ENCODE assay signal across 11 cellular contexts in genomic region chr10:86288695-86289576, GRCh38.
A peak's percentile ranks its signal among the peaks of the same experiment; 100 is the strongest.
DNase-seq lines count a peak whose midpoint lies in the region; TF ChIP-seq lines count a peak whose summit lies in the region.
"Had no signal": no experiment of that assay in that cellular context is flagged by ENCODE, and none has a peak within 500 bp of the region (broad histone marks: within the 10 kb centered on the region; RNA-seq: fewer than 3 reads in every experiment).

No MANE protein-coding gene starts in this region.

- TF ChIP-seq POLR2A in testis (IDR thresholded peaks at IDR 0.05) = no peak

- H3K27me3 Mint-ChIP-seq in activated CD4-positive, alpha-beta memory T cell treated with anti-CD3 and anti-CD28 coated beads, Interleukin-2, amount 10 ng/mL, durations not matched to agents 7 days and 5 days = no peaks in the 10 kb centered on the region
- no peaks in the 10 kb centered on the region for H3K27me3 Mint-ChIP-seq in activated CD4-positive, alpha-beta memory T cell treated with anti-CD3 and anti-CD28 coated beads for 36 hours
- H3K27me3 Mint-ChIP-seq in glutamatergic neuron (ENCODE audit: unreplicated experiment) = peaks cover 7% of the 10 kb centered on the region

- H3K27me3 ChIP-seq in testis = no peaks in the 10 kb centered on the region

- whole genome bisulfite sequencing in testis, 2 donors = 92 to 93% methylated on average over 9 to 10 of the region's 10 CpGs

- H3K4me1 Mint-ChIP-seq in activated CD4-positive, alpha-beta memory T cell treated with anti-CD3 and anti-CD28 coated beads, Interleukin-2, amount 10 ng/mL, durations not matched to agents 7 days and 5 days = no peaks in the 10 kb centered on the region
- no peaks in the 10 kb centered on the region for H3K4me1 Mint-ChIP-seq in activated CD4-positive, alpha-beta memory T cell treated with anti-CD3 and anti-CD28 coated beads for 36 hours (ENCODE audit: low read depth)
- H3K4me1 Mint-ChIP-seq in glutamatergic neuron (ENCODE audit: low read depth, unreplicated experiment) = no peaks in the 10 kb centered on the region
- H3K4me1 Mint-ChIP-seq: CD14-positive monocyte had no signal

- H3K4me1 ChIP-seq in testis = no peaks in the 10 kb centered on the region

- TF ChIP-seq CTCF in testis (IDR thresholded peaks at IDR 0.05) = no peak
- no peak for TF ChIP-seq CTCF in glutamatergic neuron (IDR thresholded peaks at IDR 0.05; ENCODE audit: partially characterized antibody, unreplicated experiment)

- no peak overlapping the region for H3K4me3 Mint-ChIP-seq in activated CD4-positive, alpha-beta memory T cell treated with anti-CD3 and anti-CD28 coated beads, Interleukin-2, amount 10 ng/mL, durations not matched to agents 7 days and 5 days
- no peak overlapping the region for H3K4me3 Mint-ChIP-seq in activated CD4-positive, alpha-beta memory T cell treated with anti-CD3 and anti-CD28 coated beads for 36 hours
- H3K4me3 Mint-ChIP-seq in glutamatergic neuron (ENCODE audit: unreplicated experiment) = no peak overlapping the region
- H3K4me3 Mint-ChIP-seq: CD14-positive monocyte had no signal

- H3K27ac ChIP-seq in testis = no peak overlapping the region
- H3K27ac ChIP-seq: HL-60 had no signal

- DNase-seq in activated CD4-positive, alpha-beta memory T cell treated with anti-CD3 and anti-CD28 coated beads, Interleukin-2, amount 10 ng/mL, durations not matched to agents 7 days and 5 days = peak; percentile 8
- DNase-seq in activated CD4-positive, alpha-beta memory T cell treated with anti-CD3 and anti-CD28 coated beads for 36 hours = no peak
- DNase-seq in activated CD8-positive, alpha-beta memory T cell treated with anti-CD3 and anti-CD28 coated beads, Interleukin-2, amount 50 U/mL, for 48 hours = peak; percentile 23
- DNase-seq in mesenteric fat pad (ENCODE audit: low spot score) = peak; percentile 55
- DNase-seq in testis = peak; percentile 10
- DNase-seq in stimulated activated CD4-positive, alpha-beta T cell treated with anti-CD3 and anti-CD28 coated beads, Interleukin-1b, Interleukin-23, amount 100 ng/mL, for 48 hours = no peak
- no peak for DNase-seq in glutamatergic neuron
- no peak for DNase-seq in activated gamma-delta T cell (lab: John Stamatoyannopoulos, UW)
- DNase-seq: NK-92 treated with Interleukin-12 subunit alpha and Interleukin-12 subunit beta, amount 100 ng/mL, for 24 hours had no signal

- intact Hi-C loops in activated CD4-positive, alpha-beta memory T cell treated with anti-CD3 and anti-CD28 coated beads for 36 hours (cut with micrococcal nuclease) = no loop called here
- intact Hi-C loops in testis (cut with DNase I; ENCODE audit: low total_unique reads) = no loop called here

- no peaks in the 10 kb centered on the region for H3K9me3 Mint-ChIP-seq in activated CD4-positive, alpha-beta memory T cell treated with anti-CD3 and anti-CD28 coated beads, Interleukin-2, amount 10 ng/mL, durations not matched to agents 7 days and 5 days
- H3K9me3 Mint-ChIP-seq in activated CD4-positive, alpha-beta memory T cell treated with anti-CD3 and anti-CD28 coated beads for 36 hours = no peaks in the 10 kb centered on the region
- H3K9me3 Mint-ChIP-seq in glutamatergic neuron (ENCODE audit: unreplicated experiment) = peaks cover 3% of the 10 kb centered on the region
- H3K9me3 Mint-ChIP-seq: CD14-positive monocyte had no signal

- POLR2A ChIA-PET in activated CD4-positive, alpha-beta memory T cell treated with anti-CD3 and anti-CD28 coated beads, Interleukin-2, amount 10 ng/mL, durations not matched to agents 7 days and 5 days (lab: Charles Lee) = interaction anchor here (1.3 kb wide), 1 partner anchor 12 kb away, joined by 3 read pairs; no protein-coding TSS in a partner anchor
- POLR2A ChIA-PET in activated CD4-positive, alpha-beta memory T cell treated with anti-CD3 and anti-CD28 coated beads for 36 hours (lab: Charles Lee) = no interaction called here

- H3K9me3 ChIP-seq in testis = no peaks in the 10 kb centered on the region

- H3K27ac Mint-ChIP-seq in activated CD4-positive, alpha-beta memory T cell treated with anti-CD3 and anti-CD28 coated beads, Interleukin-2, amount 10 ng/mL, durations not matched to agents 7 days and 5 days = no peak overlapping the region
- H3K27ac Mint-ChIP-seq in activated CD4-positive, alpha-beta memory T cell treated with anti-CD3 and anti-CD28 coated beads for 36 hours = no peak overlapping the region
- no peak overlapping the region for H3K27ac Mint-ChIP-seq in glutamatergic neuron (ENCODE audit: unreplicated experiment)
- H3K27ac Mint-ChIP-seq: CD14-positive monocyte had no signal

- H3K36me3 ChIP-seq in testis (ENCODE audit: low read depth, missing control alignments) = no peaks in the 10 kb centered on the region

- H3K4me3 ChIP-seq in testis = no peak overlapping the region

- no peaks in the 10 kb centered on the region for H3K36me3 Mint-ChIP-seq in activated CD4-positive, alpha-beta memory T cell treated with anti-CD3 and anti-CD28 coated beads, Interleukin-2, amount 10 ng/mL, durations not matched to agents 7 days and 5 days (ENCODE audit: low read depth)
- no peaks in the 10 kb centered on the region for H3K36me3 Mint-ChIP-seq in activated CD4-positive, alpha-beta memory T cell treated with anti-CD3 and anti-CD28 coated beads for 36 hours
- H3K36me3 Mint-ChIP-seq in glutamatergic neuron (ENCODE audit: unreplicated experiment) = no peaks in the 10 kb centered on the region
- H3K36me3 Mint-ChIP-seq: CD14-positive monocyte had no signal

- CTCF ChIA-PET in activated CD4-positive, alpha-beta memory T cell treated with anti-CD3 and anti-CD28 coated beads, Interleukin-2, amount 10 ng/mL, durations not matched to agents 7 days and 5 days (lab: Charles Lee) = no interaction called here
- CTCF ChIA-PET in activated CD4-positive, alpha-beta memory T cell treated with anti-CD3 and anti-CD28 coated beads for 36 hours (lab: Charles Lee) = no interaction called here

Comparison
In these comparisons a context has a peak if more than half of its experiments do, and no peak if none do; other contexts are left out.
1. DNase-seq: peak in activated CD4-positive, alpha-beta memory T cell treated with anti-CD3 and anti-CD28 coated beads, Interleukin-2, amount 10 ng/mL, durations not matched to agents 7 days and 5 days (single experiment), activated CD8-positive, alpha-beta memory T cell treated with anti-CD3 and anti-CD28 coated beads, Interleukin-2, amount 50 U/mL, for 48 hours (single experiment), mesenteric fat pad (single experiment) and testis (single experiment); none in activated CD4-positive, alpha-beta memory T cell treated with anti-CD3 and anti-CD28 coated beads for 36 hours (single experiment), stimulated activated CD4-positive, alpha-beta T cell treated with anti-CD3 and anti-CD28 coated beads, Interleukin-1b, Interleukin-23, amount 100 ng/mL, for 48 hours (single experiment), glutamatergic neuron (single experiment) and activated gamma-delta T cell (single experiment).